In genomic region chr2:158071018-158071417, GRCh38 we compare ENCODE assay signal across 9 cellular contexts. TPM values are rescaled to one million over a fixed set of nuclear protein-coding genes. Genes with fewer than 3 reads are reported as not detected.
"Had no signal": no experiment of that assay in that cellular context is flagged by ENCODE, and none has a peak within 500 bp of the region (broad histone marks: within the 10 kb centered on the region; RNA-seq: fewer than 3 reads in every experiment).

No MANE protein-coding gene starts in this region.

- FAIRE-seq: HTR-8/SVneo had no signal

- H3K9ac ChIP-seq: KMS-11 had no signal

- H3K27ac ChIP-seq: HL-60, KMS-11 had no signal

- DNase-seq: IMR-90, KBM-7, KG1 had no signal

- H3K4me2 ChIP-seq: KMS-11 had no signal

RNA-seq across cellular contexts. Expression of gene UPP2, which starts 30.7 kb away (rescaled TPM):
- total RNA-seq: HT-29, HT1080, IMR-90 had no signal
- polyA plus RNA-seq: IgD-negative memory B cell, IMR-90 had no signal
